ENCODE assay signal across 18 cellular contexts in the genomic region with DNA sequence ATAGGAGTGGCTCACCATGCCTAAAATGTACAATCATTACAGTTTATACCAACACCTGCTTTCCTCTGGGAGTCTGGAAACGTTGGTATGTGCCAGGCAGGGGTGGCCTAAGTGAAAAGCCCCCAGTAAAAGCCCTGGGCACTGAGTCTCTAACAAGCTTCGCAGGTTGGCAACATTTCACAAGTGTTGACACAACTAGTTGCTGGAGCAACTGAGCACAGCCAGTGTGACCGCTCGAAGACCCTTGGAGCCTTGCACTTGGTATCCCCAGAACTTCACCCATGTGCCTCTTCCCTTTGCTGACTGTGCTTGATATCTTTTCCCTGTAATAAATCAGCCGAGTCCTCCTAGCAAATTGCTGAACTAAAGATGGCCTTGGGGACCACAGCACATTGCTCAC. TPM values are rescaled to one million over a fixed set of nuclear protein-coding genes. Genes with fewer than 3 reads are reported as not detected.
DNase-seq lines count a peak whose midpoint lies in the region; ATAC-seq and TF ChIP-seq lines count a peak whose summit lies in the region.
"Had no signal": no experiment of that assay in that cellular context is flagged by ENCODE, and none has a peak within 500 bp of the region (broad histone marks: within the 10 kb centered on the region; RNA-seq: fewer than 3 reads in every experiment).

No MANE protein-coding gene starts in this region.

- H3K79me2 ChIP-seq in Loucy (ENCODE audit: insufficient read depth, low read length): peaks cover 12% of the 10 kb centered on the region; the same call in 1 of the 2 replicates

- no peak overlapping the region for H2AFZ ChIP-seq in Loucy (ENCODE audit: low read length)

- H3K4me3 Mint-ChIP-seq in activated naive CD4-positive, alpha-beta T cell treated with anti-CD3 and anti-CD28 coated beads, Interleukin-2, amount 50 U/mL, for 24 hours: peak overlapping the region; percentile 96
- H3K4me3 Mint-ChIP-seq in activated naive CD8-positive, alpha-beta T cell treated with anti-CD3 and anti-CD28 coated beads, Interleukin-2, amount 10 ng/mL, durations not matched to agents 7 days and 5 days: no peak overlapping the region
- H3K4me3 Mint-ChIP-seq in stimulated activated effector memory CD8-positive, alpha-beta T cell treated with anti-CD3 and anti-CD28 coated beads, Interleukin-12 subunit alpha, Interleukin-12 subunit beta, amount 100 ng/mL, for 72 hours: peak overlapping the region; percentile 82
- H3K4me3 Mint-ChIP-seq in endothelial cell (ENCODE audit: unreplicated experiment): no peak overlapping the region

- TF ChIP-seq CTCF in Loucy (conservative IDR thresholded peaks at IDR 0.05; ENCODE audit: low read length) (no peak), omental fat pad (IDR thresholded peaks at IDR 0.05) (no peak), endothelial cell (IDR thresholded peaks at IDR 0.05; ENCODE audit: unreplicated experiment) (no peak)

- peaks cover 82% of the 10 kb centered on the region for H3K4me1 Mint-ChIP-seq in activated naive CD4-positive, alpha-beta T cell treated with anti-CD3 and anti-CD28 coated beads, Interleukin-2, amount 50 U/mL, for 24 hours
- H3K4me1 Mint-ChIP-seq in activated naive CD8-positive, alpha-beta T cell treated with anti-CD3 and anti-CD28 coated beads, Interleukin-2, amount 10 ng/mL, durations not matched to agents 7 days and 5 days: peaks cover 54% of the 10 kb centered on the region
- H3K4me1 Mint-ChIP-seq in stimulated activated effector memory CD8-positive, alpha-beta T cell treated with anti-CD3 and anti-CD28 coated beads, Interleukin-12 subunit alpha, Interleukin-12 subunit beta, amount 100 ng/mL, for 72 hours: peaks cover 55% of the 10 kb centered on the region
- peaks cover 5% of the 10 kb centered on the region for H3K4me1 Mint-ChIP-seq in endothelial cell (ENCODE audit: unreplicated experiment)

- peak overlapping the region; percentile 96 for H3K4me2 ChIP-seq in Loucy (ENCODE audit: low read depth, low read length, poor library complexity, severe bottlenecking)

- H3K9me2 ChIP-seq in Loucy (replicated peaks; ENCODE audit: low read depth, low read length): no peaks in the 10 kb centered on the region

- H3F3A ChIP-seq in Loucy (ENCODE audit: low read depth): no peaks in the 10 kb centered on the region

- no peaks in the 10 kb centered on the region for H3K27me3 ChIP-seq in Loucy (ENCODE audit: insufficient read depth, low read length, poor library complexity, severe bottlenecking)
- H3K27me3 ChIP-seq: body of pancreas, colonic mucosa, stomach, upper lobe of left lung had no signal

- no peaks in the 10 kb centered on the region for H3K36me3 ChIP-seq in Loucy (ENCODE audit: insufficient read depth, low read length)
- H3K36me3 ChIP-seq: colonic mucosa had no signal

- peaks cover 5% of the 10 kb centered on the region for H4K20me1 ChIP-seq in Loucy (ENCODE audit: insufficient read depth, low read length, poor library complexity, severe bottlenecking)

- no peaks in the 10 kb centered on the region for H3K9me3 Mint-ChIP-seq in activated naive CD4-positive, alpha-beta T cell treated with anti-CD3 and anti-CD28 coated beads, Interleukin-2, amount 50 U/mL, for 24 hours
- H3K9me3 Mint-ChIP-seq in activated naive CD8-positive, alpha-beta T cell treated with anti-CD3 and anti-CD28 coated beads, Interleukin-2, amount 10 ng/mL, durations not matched to agents 7 days and 5 days: no peaks in the 10 kb centered on the region
- no peaks in the 10 kb centered on the region for H3K9me3 Mint-ChIP-seq in stimulated activated effector memory CD8-positive, alpha-beta T cell treated with anti-CD3 and anti-CD28 coated beads, Interleukin-12 subunit alpha, Interleukin-12 subunit beta, amount 100 ng/mL, for 72 hours
- no peaks in the 10 kb centered on the region for H3K9me3 Mint-ChIP-seq in endothelial cell (ENCODE audit: unreplicated experiment)
- H3K9me3 Mint-ChIP-seq: naive B cell had no signal

- H3K4me1 ChIP-seq in Loucy (ENCODE audit: insufficient read depth, low read length, poor library complexity, severe bottlenecking): peaks cover 52% of the 10 kb centered on the region

- peaks cover 13% of the 10 kb centered on the region for H3K36me3 Mint-ChIP-seq in activated naive CD4-positive, alpha-beta T cell treated with anti-CD3 and anti-CD28 coated beads, Interleukin-2, amount 50 U/mL, for 24 hours
- H3K36me3 Mint-ChIP-seq in activated naive CD8-positive, alpha-beta T cell treated with anti-CD3 and anti-CD28 coated beads, Interleukin-2, amount 10 ng/mL, durations not matched to agents 7 days and 5 days: peaks cover 13% of the 10 kb centered on the region
- H3K36me3 Mint-ChIP-seq in stimulated activated effector memory CD8-positive, alpha-beta T cell treated with anti-CD3 and anti-CD28 coated beads, Interleukin-12 subunit alpha, Interleukin-12 subunit beta, amount 100 ng/mL, for 72 hours: peaks cover 29% of the 10 kb centered on the region
- H3K36me3 Mint-ChIP-seq in endothelial cell (ENCODE audit: low read depth, unreplicated experiment): no peaks in the 10 kb centered on the region

- DNase-seq in activated naive CD4-positive, alpha-beta T cell (lab: John Stamatoyannopoulos, UW): no peak
- DNase-seq in activated naive CD8-positive, alpha-beta T cell treated with anti-CD3 and anti-CD28 coated beads, Interleukin-2, amount 10 ng/mL, durations not matched to agents 7 days and 5 days: no peak
- DNase-seq in stimulated activated effector memory CD8-positive, alpha-beta T cell treated with anti-CD3 and anti-CD28 coated beads, Interleukin-12 subunit alpha, Interleukin-12 subunit beta, amount 100 ng/mL, for 72 hours (ENCODE audit: low spot score in 2 of 2): no peak
- DNase-seq in NCI-H526 (lab: John Stamatoyannopoulos, UW): no peak
- DNase-seq in omental fat pad (ENCODE audit: low spot score): no peak
- no peak for DNase-seq in endothelial cell (ENCODE audit: low spot score)
- DNase-seq: activated naive CD4-positive, alpha-beta T cell treated with anti-CD3 and anti-CD28 coated beads, Interleukin-2, amount 50 U/mL, for 16 hours; body of pancreas; colonic mucosa; COR-L47; kidney; naive B cell; SHP77; stimulated activated CD4-positive, alpha-beta T cell treated with anti-CD3 and anti-CD28 coated beads, Interleukin-1b, Interleukin-23, amount 100 ng/mL, for 48 hours; stomach; upper lobe of left lung had no signal

- no peak for ATAC-seq in activated naive CD8-positive, alpha-beta T cell treated with anti-CD3 and anti-CD28 coated beads, Interleukin-2, amount 10 ng/mL, durations not matched to agents 7 days and 5 days (ENCODE audit: low read depth)
- no peak for ATAC-seq in stimulated activated effector memory CD8-positive, alpha-beta T cell treated with anti-CD3 and anti-CD28 coated beads, Interleukin-12 subunit alpha, Interleukin-12 subunit beta, amount 100 ng/mL, for 72 hours
- ATAC-seq in omental fat pad (ENCODE audit: low FRiP score): no peak
- ATAC-seq: body of pancreas had no signal

- H3K9ac ChIP-seq in Loucy (ENCODE audit: low read depth, low read length, poor library complexity, severe bottlenecking): peak overlapping the region; percentile 74

- H3K27me3 Mint-ChIP-seq in activated naive CD4-positive, alpha-beta T cell treated with anti-CD3 and anti-CD28 coated beads, Interleukin-2, amount 50 U/mL, for 24 hours: no peaks in the 10 kb centered on the region
- no peaks in the 10 kb centered on the region for H3K27me3 Mint-ChIP-seq in activated naive CD8-positive, alpha-beta T cell treated with anti-CD3 and anti-CD28 coated beads, Interleukin-2, amount 10 ng/mL, durations not matched to agents 7 days and 5 days
- peaks cover 6% of the 10 kb centered on the region for H3K27me3 Mint-ChIP-seq in endothelial cell (ENCODE audit: unreplicated experiment)
- H3K27me3 Mint-ChIP-seq: naive B cell had no signal

- no peak overlapping the region for H3K27ac Mint-ChIP-seq in activated naive CD4-positive, alpha-beta T cell treated with anti-CD3 and anti-CD28 coated beads, Interleukin-2, amount 50 U/mL, for 24 hours
- H3K27ac Mint-ChIP-seq in activated naive CD8-positive, alpha-beta T cell treated with anti-CD3 and anti-CD28 coated beads, Interleukin-2, amount 10 ng/mL, durations not matched to agents 7 days and 5 days: peak overlapping the region; percentile 19
- no peak overlapping the region for H3K27ac Mint-ChIP-seq in stimulated activated effector memory CD8-positive, alpha-beta T cell treated with anti-CD3 and anti-CD28 coated beads, Interleukin-12 subunit alpha, Interleukin-12 subunit beta, amount 100 ng/mL, for 72 hours
- no peak overlapping the region for H3K27ac Mint-ChIP-seq in endothelial cell (ENCODE audit: unreplicated experiment)

- no peaks in the 10 kb centered on the region for H3K9me3 ChIP-seq in Loucy (ENCODE audit: insufficient read depth, low read depth, low read length)
- H3K9me3 ChIP-seq: body of pancreas, colonic mucosa, stomach, upper lobe of left lung had no signal

- H3K4me3 ChIP-seq in Loucy (ENCODE audit: low read length, poor library complexity, severe bottlenecking): peak overlapping the region; percentile 80
- H3K4me3 ChIP-seq: body of pancreas, colonic mucosa, stomach, upper lobe of left lung had no signal

- POLR2A ChIA-PET in activated naive CD8-positive, alpha-beta T cell treated with anti-CD3 and anti-CD28 coated beads, Interleukin-2, amount 10 ng/mL, durations not matched to agents 7 days and 5 days (lab: Charles Lee): interaction anchor here (1.0 kb wide), 1 partner anchor 144 kb away, joined by 3 read pairs; no protein-coding TSS in a partner anchor

RNA-seq across cellular contexts. Expression of gene RIOX2, which starts 2.7 kb away (rescaled TPM):
- 10 to 100 TPM; 23.8 to 24.2 TPM for total RNA-seq in activated naive CD8-positive, alpha-beta T cell treated with anti-CD3 and anti-CD28 coated beads, Interleukin-2, amount 10 ng/mL, durations not matched to agents 7 days and 5 days
- total RNA-seq in omental fat pad: 10 to 100 TPM; 27.2 to 42.4 (median 33.2) TPM
- total RNA-seq in endothelial cell (ENCODE audit: unreplicated experiment): 13.4 TPM

Comparison
In these comparisons a context has a peak if more than half of its experiments do, and no peak if none do; other contexts are left out.
1. H3K4me3 Mint-ChIP-seq: peak in activated naive CD4-positive, alpha-beta T cell treated with anti-CD3 and anti-CD28 coated beads, Interleukin-2, amount 50 U/mL, for 24 hours (single experiment) and stimulated activated effector memory CD8-positive, alpha-beta T cell treated with anti-CD3 and anti-CD28 coated beads, Interleukin-12 subunit alpha, Interleukin-12 subunit beta, amount 100 ng/mL, for 72 hours (single experiment); none in activated naive CD8-positive, alpha-beta T cell treated with anti-CD3 and anti-CD28 coated beads, Interleukin-2, amount 10 ng/mL, durations not matched to agents 7 days and 5 days (single experiment) and endothelial cell (single experiment).